In the genomic region with DNA sequence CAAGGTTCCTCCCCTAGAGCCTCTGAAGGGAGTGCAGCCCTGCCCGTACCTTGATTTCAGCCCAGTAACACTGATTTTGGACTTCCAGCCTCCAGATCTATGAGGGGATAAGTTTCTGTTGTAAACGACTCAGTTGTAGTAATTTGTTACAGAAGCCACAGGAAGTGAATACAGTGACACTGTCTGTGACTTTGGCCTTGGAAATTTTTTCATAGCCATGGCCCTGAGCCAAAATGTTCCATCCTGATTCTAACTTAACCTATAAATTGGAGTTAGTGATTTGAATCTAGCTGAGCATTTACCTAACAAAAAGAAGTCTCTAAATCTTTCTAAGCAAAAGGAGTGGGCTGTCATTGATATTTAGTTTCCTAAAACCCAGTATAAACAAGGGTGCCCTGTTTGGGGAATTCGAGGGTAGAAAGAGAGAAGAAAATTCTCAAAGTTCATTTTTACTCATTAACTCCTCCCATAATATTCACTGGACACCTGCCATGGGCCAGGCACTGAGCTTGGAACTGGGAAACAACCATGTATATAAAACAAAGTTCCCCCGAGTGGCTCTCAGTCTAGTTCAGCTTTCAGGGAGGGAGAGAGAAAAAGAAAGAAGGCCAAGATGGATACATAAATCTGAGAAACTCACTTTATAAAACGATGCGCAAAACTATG, we compare ENCODE assay signal across 14 cellular contexts.
A peak's percentile ranks its signal among the peaks of the same experiment; 100 is the strongest.
DNase-seq lines count a peak whose midpoint lies in the region; ATAC-seq and TF ChIP-seq lines count a peak whose summit lies in the region.
"Had no signal": no experiment of that assay in that cellular context is flagged by ENCODE, and none has a peak within 500 bp of the region (broad histone marks: within the 10 kb centered on the region; RNA-seq: fewer than 3 reads in every experiment).

No MANE protein-coding gene starts in this region.

- H3K4me3 ChIP-seq in left ventricle myocardium inferior (no peak overlapping the region), mammary epithelial cell (replicated peaks in 1 of 3; ENCODE audit: insufficient read depth in 1 of 3, low read depth in 2 of 3, low read length in 3 of 3) (no peak overlapping the region), right lobe of liver (no peak overlapping the region), vagina (no peak overlapping the region)
- H3K4me3 ChIP-seq: esophagus muscularis mucosa, spleen, thyroid gland had no signal

- DNase-seq in left ventricle myocardium inferior (no peak), left ventricle myocardium superior (no peak), mammary epithelial cell (no peak), right lobe of liver (no peak), vagina (ENCODE audit: extremely low spot score in 2 of 2) (no peak), RPMI8226 (no peak), NOMO-1 treated with DMSO at 0.1 percent for 48 hours (lab: John Stamatoyannopoulos, UW; ENCODE audit: unreplicated experiment) (no peak)
- DNase-seq: activated naive CD4-positive, alpha-beta T cell treated with anti-CD3 and anti-CD28 coated beads for 36 hours; naive thymus-derived CD4-positive, alpha-beta T cell; NCI-H510A; spleen; thyroid gland had no signal

- H3K27ac ChIP-seq in left ventricle myocardium inferior (replicated peaks) (peak overlapping the region; percentile 73), mammary epithelial cell (ENCODE audit: insufficient read depth, low read depth, low read length) (peak overlapping the region; percentile 90), right lobe of liver (peak overlapping the region in 2 of 3 donors; percentile 21 to 58), vagina (peak overlapping the region; percentile 33)

- no peaks in the 10 kb centered on the region for H3K36me3 ChIP-seq in left ventricle myocardium inferior
- H3K36me3 ChIP-seq in mammary epithelial cell (ENCODE audit: insufficient read depth, low read length), result no peaks in the 10 kb centered on the region
- no peaks in the 10 kb centered on the region for H3K36me3 ChIP-seq in right lobe of liver
- no peaks in the 10 kb centered on the region for H3K36me3 ChIP-seq in vagina
- H3K36me3 ChIP-seq: esophagus muscularis mucosa, spleen, thyroid gland had no signal

- peak overlapping the region; percentile 43 for H2AFZ ChIP-seq in mammary epithelial cell (ENCODE audit: low read depth, low read length)

- no peaks in the 10 kb centered on the region for H3K27me3 ChIP-seq in left ventricle myocardium inferior (ENCODE audit: low read depth)
- no peaks in the 10 kb centered on the region for H3K27me3 ChIP-seq in mammary epithelial cell (ENCODE audit: insufficient read depth, low read length)
- no peaks in the 10 kb centered on the region for H3K27me3 ChIP-seq in right lobe of liver
- H3K27me3 ChIP-seq in vagina, result no peaks in the 10 kb centered on the region
- H3K27me3 ChIP-seq: esophagus muscularis mucosa, thyroid gland had no signal

- H3K9ac ChIP-seq in mammary epithelial cell (ENCODE audit: insufficient read depth, low read length), result peak overlapping the region; percentile 52

- ATAC-seq in left ventricle myocardium superior (no peak), right lobe of liver (peak in 2 of 4 donors; percentile 32 to 46), HG02938 (IDR thresholded peaks at IDR 0.05; ENCODE audit: unreplicated experiment) (no peak)
- ATAC-seq: naive thymus-derived CD4-positive, alpha-beta T cell had no signal

- in situ Hi-C loops in mammary epithelial cell (cut with MboI; ENCODE audit: low sequenced_read_pairs in 2 of 2), result no loop called here

- no peaks in the 10 kb centered on the region for H3K79me2 ChIP-seq in mammary epithelial cell (ENCODE audit: insufficient read depth, low read length)

- WGBS in mammary epithelial cell (ENCODE audit: low coverage, missing lambda C conversion rate), result 27% methylated on average over 6 of the region's 6 CpGs
- WGBS in right lobe of liver (ENCODE audit: insufficient coverage, low coverage, low lambda C conversion rate, missing lambda C conversion rate), result 50% methylated on average over 5 of the region's 6 CpGs

- dilution Hi-C loops in mammary epithelial cell (cut with HindIII; ENCODE audit: low sequenced_read_pairs), result no loop called here

- H4K20me1 ChIP-seq in mammary epithelial cell (ENCODE audit: insufficient read depth, low read length), result no peaks in the 10 kb centered on the region

- no peaks in the 10 kb centered on the region for H3K9me3 ChIP-seq in left ventricle myocardium inferior (replicated peaks)
- no peaks in the 10 kb centered on the region for H3K9me3 ChIP-seq in mammary epithelial cell (replicated peaks; ENCODE audit: insufficient read depth, low read length)
- H3K9me3 ChIP-seq in right lobe of liver, result no peaks in the 10 kb centered on the region
- no peaks in the 10 kb centered on the region for H3K9me3 ChIP-seq in vagina
- H3K9me3 ChIP-seq: esophagus muscularis mucosa, spleen, thyroid gland had no signal

- H3K4me1 ChIP-seq in left ventricle myocardium inferior, result peaks cover 33% of the 10 kb centered on the region
- H3K4me1 ChIP-seq in mammary epithelial cell (ENCODE audit: insufficient read depth, low read length), result peaks cover 26% of the 10 kb centered on the region
- H3K4me1 ChIP-seq in right lobe of liver, result no peaks in the 10 kb centered on the region
- peaks cover 17% of the 10 kb centered on the region for H3K4me1 ChIP-seq in vagina

- intact Hi-C loops in left ventricle myocardium inferior (cut with micrococcal nuclease) (no loop called here), left ventricle myocardium superior (cut with micrococcal nuclease) (no loop called here), mammary epithelial cell (cut with micrococcal nuclease) (no loop called here), right lobe of liver (cut with DNase I) (no loop called here), vagina (cut with DNase I) (no loop called here)

- TF ChIP-seq POLR2A in right lobe of liver (IDR thresholded peaks at IDR 0.05) (no peak), vagina (IDR thresholded peaks at IDR 0.05) (no peak)

- no TSS peak for BruUV-seq in mammary epithelial cell (replicated peaks; lab: Mats Ljungman, UMichigan)

- H3K4me2 ChIP-seq in mammary epithelial cell (ENCODE audit: insufficient read depth, low read depth, low read length), result peak overlapping the region; percentile 62

- no peak for TF ChIP-seq CTCF in left ventricle myocardium inferior (IDR thresholded peaks at IDR 0.05; ENCODE audit: borderline replicate concordance)
- TF ChIP-seq CTCF in mammary epithelial cell (conservative IDR thresholded peaks at IDR 0.05 in 1 of 2, IDR thresholded peaks at IDR 0.05 in 1 of 2; ENCODE audit: extremely low read depth in 1 of 2, insufficient read depth in 1 of 2, low read depth in 1 of 2, low read length in 2 of 2), result no peak
- TF ChIP-seq CTCF in right lobe of liver (IDR thresholded peaks at IDR 0.05), result no peak
- no peak for TF ChIP-seq CTCF in vagina (IDR thresholded peaks at IDR 0.05)

- CTCF ChIA-PET in mammary epithelial cell (lab: Charles Lee; ENCODE audit: low non-redundant PET), result no interaction called here

Comparison
In these comparisons a context has a peak if more than half of its experiments do, and no peak if none do; other contexts are left out.
1. H3K27ac ChIP-seq: peak in every context shown above with its lines; median percentile 90 in mammary epithelial cell; 73 in left ventricle myocardium inferior; 40 in right lobe of liver; 33 in vagina.